Comparison of ENCODE assay signal across 10 cellular contexts in genomic region chr10:4847580-4848020, GRCh38. TPM values are rescaled to one million over a fixed set of nuclear protein-coding genes. Genes with fewer than 3 reads are reported as not detected.
A peak's percentile ranks its signal among the peaks of the same experiment; 100 is the strongest.
DNase-seq lines count a peak whose midpoint lies in the region; ATAC-seq and TF ChIP-seq lines count a peak whose summit lies in the region.
"Had no signal": no experiment of that assay in that cellular context is flagged by ENCODE, and none has a peak within 500 bp of the region (broad histone marks: within the 10 kb centered on the region; RNA-seq: fewer than 3 reads in every experiment).

No MANE protein-coding gene starts in this region.

- peak overlapping the region; percentile 96 for H3K27ac Mint-ChIP-seq in type B pancreatic cell

- no peak for TF ChIP-seq POLR2A in heart left ventricle (IDR thresholded peaks at IDR 0.05)

- peak overlapping the region; percentile 72 for H3K4me3 Mint-ChIP-seq in type B pancreatic cell
- H3K4me3 Mint-ChIP-seq: natural killer cell had no signal

- H3K9me3 Mint-ChIP-seq in type B pancreatic cell = no peaks in the 10 kb centered on the region
- H3K9me3 Mint-ChIP-seq: natural killer cell had no signal

- TF ChIP-seq CTCF in heart left ventricle (IDR thresholded peaks at IDR 0.05) = no peak
- TF ChIP-seq CTCF in type B pancreatic cell (conservative IDR thresholded peaks at IDR 0.05) = no peak
- no peak for TF ChIP-seq CTCF in psoas muscle (IDR thresholded peaks at IDR 0.05)

- no peaks in the 10 kb centered on the region for H3K27me3 ChIP-seq in heart left ventricle
- no peaks in the 10 kb centered on the region for H3K27me3 ChIP-seq in adipocyte (replicated peaks; ENCODE audit: control insufficient read depth, insufficient read depth, low read length)
- no peaks in the 10 kb centered on the region for H3K27me3 ChIP-seq in psoas muscle (ENCODE audit: insufficient read depth in 3 of 3, low read length in 2 of 3)

- H3K9ac ChIP-seq in adipocyte (ENCODE audit: low read length) = peak overlapping the region; percentile 18

- 71 to 85% (median 76%) methylated on average over 4 of the region's 4 CpGs for WGBS in heart left ventricle, 4 donors
- 82 to 88% (median 82%) methylated on average over 4 of the region's 4 CpGs for WGBS in psoas muscle, 3 donors

- H3K9me3 ChIP-seq in heart left ventricle (no peaks in the 10 kb centered on the region), adipocyte (ENCODE audit: control insufficient read depth, low read length) (no peaks in the 10 kb centered on the region), psoas muscle (no peaks in the 10 kb centered on the region)

- H3K4me3 ChIP-seq in heart left ventricle (no peak overlapping the region), adipocyte (ENCODE audit: low read length) (no peak overlapping the region), psoas muscle (no peak overlapping the region)

- intact Hi-C loops in heart left ventricle (cut with DNase I) = loop anchor here (2.0 to 10.0 kb wide), 17 partner anchors 133 to 777 kb away; partner anchors contain the start of gene AKR1C3 (in 4 of the 10)
- intact Hi-C loops in Right ventricle myocardium superior (cut with DNase I) = loop anchor here (5.0 kb wide), 2 partner anchors 135 to 435 kb away; no protein-coding TSS in a partner anchor
- intact Hi-C loops in psoas muscle (cut with DNase I) = loop anchor here (2.0 to 10.0 kb wide), 4 partner anchors 137 to 540 kb away; no protein-coding TSS in a partner anchor

- H3K27me3 Mint-ChIP-seq in type B pancreatic cell = no peaks in the 10 kb centered on the region

- peaks cover 0 to 11% (median 0%) of the 10 kb centered on the region in 9 donors for H3K36me3 ChIP-seq in heart left ventricle
- H3K36me3 ChIP-seq in adipocyte (ENCODE audit: control insufficient read depth, insufficient read depth, low read length, severe bottlenecking) = peaks cover 2% of the 10 kb centered on the region
- H3K36me3 ChIP-seq in psoas muscle (ENCODE audit: insufficient read depth in 1 of 2, low read depth in 1 of 2) = peaks cover 0 to 25% of the 10 kb centered on the region in 2 donors

- DNase-seq in heart left ventricle (no peak), Right ventricle myocardium superior (no peak), adipocyte (ENCODE audit: low read depth) (peak; percentile 87), glomerular visceral epithelial cell (ENCODE audit: extremely low spot score) (peak; percentile 12), type B pancreatic cell (ENCODE audit: extremely low spot score, unreplicated experiment) (no peak), psoas muscle (no peak), left lobe of liver (ENCODE audit: low spot score) (no peak)
- DNase-seq: natural killer cell, RPMI8226 had no signal

- H3K27ac ChIP-seq in heart left ventricle (peak overlapping the region in 4 of 12 donors; percentile 13 to 48 (median 18)), psoas muscle (no peak overlapping the region)

- ATAC-seq in heart left ventricle (peak in 3 of 4 donors; percentile 14 to 59 (median 32)), Right ventricle myocardium superior (ENCODE audit: poor library complexity) (no peak), psoas muscle (no peak), HG02763 (IDR thresholded peaks at IDR 0.05; ENCODE audit: unreplicated experiment) (no peak), left lobe of liver (no peak)
- ATAC-seq: natural killer cell had no signal

- H3K4me1 ChIP-seq in heart left ventricle (peaks cover 0 to 28% (median 14%) of the 10 kb centered on the region in 12 donors), adipocyte (ENCODE audit: control insufficient read depth, insufficient read depth, low read length) (peaks cover 46% of the 10 kb centered on the region), psoas muscle (peaks cover 7% of the 10 kb centered on the region)

- H3K4me1 Mint-ChIP-seq in type B pancreatic cell (ENCODE audit: unreplicated experiment) = peaks cover 16% of the 10 kb centered on the region

- peaks cover 10% of the 10 kb centered on the region for H3K36me3 Mint-ChIP-seq in type B pancreatic cell
- H3K36me3 Mint-ChIP-seq: natural killer cell had no signal

RNA-seq across cellular contexts. Expression of gene AKR1E2, which starts 21.6 kb away (rescaled TPM):
- total RNA-seq in heart left ventricle (1 to 10 TPM; 1.6 to 8.0 (median 4.1) TPM), Right ventricle myocardium superior (5.1 TPM), type B pancreatic cell (ENCODE audit: low replicate concordance) (4.7 and 6.6 TPM in 2 replicates), psoas muscle (1 to 10 TPM; 1.8 to 5.1 (median 3.4) TPM), left lobe of liver (1.3 TPM)
- polyA plus RNA-seq in heart left ventricle (1 to 10 TPM; 1.2 to 1.8 TPM), psoas muscle (1 to 10 TPM in 1 of 3 donors, under 1 TPM in 2; 0.65 to 1.8 (median 0.73) TPM)

Comparison
In these comparisons a context has a peak if more than half of its experiments do, and no peak if none do; other contexts are left out.
1. ATAC-seq: peak in heart left ventricle (3 of 4); none in Right ventricle myocardium superior (single experiment), psoas muscle (0 of 4), HG02763 (single experiment) and left lobe of liver (single experiment).
2. DNase-seq: peak in adipocyte (single experiment) and glomerular visceral epithelial cell (single experiment); none in heart left ventricle (0 of 5), Right ventricle myocardium superior (single experiment), type B pancreatic cell (single experiment), psoas muscle (0 of 2) and left lobe of liver (single experiment).